ENCODE assay signal across 24 cellular contexts in the genomic region with DNA sequence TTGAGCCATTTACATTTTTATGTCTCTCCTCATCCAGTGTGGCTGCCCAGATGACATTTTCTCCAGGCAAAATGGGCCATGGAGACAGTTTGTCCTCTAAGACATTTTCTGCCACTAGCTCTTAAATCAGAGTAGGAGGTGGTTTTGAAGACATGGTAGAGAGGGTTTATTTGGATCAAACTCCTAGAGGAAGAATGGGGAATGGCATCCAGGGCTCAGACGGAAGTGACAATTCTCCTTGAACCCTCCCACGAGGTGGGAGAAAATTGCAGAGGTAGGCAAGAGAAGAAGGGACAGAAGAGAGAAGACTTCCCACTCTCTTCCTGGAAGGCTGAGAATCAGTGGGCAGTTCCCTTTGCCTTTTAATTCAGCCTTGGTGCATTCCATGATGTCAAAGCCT.
"Had no signal": no experiment of that assay in that cellular context is flagged by ENCODE, and none has a peak within 500 bp of the region (broad histone marks: within the 10 kb centered on the region; RNA-seq: fewer than 3 reads in every experiment).

No MANE protein-coding gene starts in this region.

- H3K27ac ChIP-seq: body of pancreas, cardiac muscle cell, foreskin keratinocyte, left lung, upper lobe of right lung had no signal

- H3K4me1 Mint-ChIP-seq: immature natural killer cell, natural killer cell had no signal

- H3K4me1 ChIP-seq: body of pancreas, foreskin keratinocyte, left lung had no signal

- H3K27me3 ChIP-seq: body of pancreas, cardiac muscle cell, foreskin keratinocyte, left lung, upper lobe of right lung had no signal

- H3K27ac Mint-ChIP-seq: activated CD4-positive, alpha-beta T cell treated with anti-CD3 and anti-CD28 coated beads, Interleukin-2, amount 10 ng/mL, durations not matched to agents 7 days and 5 days; activated CD8-positive, alpha-beta memory T cell treated with anti-CD3 and anti-CD28 coated beads, Interleukin-2, amount 10 ng/mL, durations not matched to agents 7 days and 5 days; activated CD8-positive, alpha-beta T cell treated with anti-CD3 and anti-CD28 coated beads for 36 hours; activated naive CD4-positive, alpha-beta T cell treated with anti-CD3 and anti-CD28 coated beads, Interleukin-2, amount 10 ng/mL, durations not matched to agents 7 days and 5 days; immature natural killer cell; natural killer cell; progenitor cell of endocrine pancreas had no signal

- H3K36me3 ChIP-seq: cardiac muscle cell, left lung, upper lobe of right lung had no signal

- H3K27me3 Mint-ChIP-seq: progenitor cell of endocrine pancreas had no signal

- ATAC-seq: activated CD8-positive, alpha-beta memory T cell treated with anti-CD3 and anti-CD28 coated beads, Interleukin-2, amount 10 ng/mL, durations not matched to agents 7 days and 5 days; activated CD8-positive, alpha-beta T cell treated with anti-CD3 and anti-CD28 coated beads for 36 hours; body of pancreas; foreskin keratinocyte; left lung; natural killer cell; stimulated activated naive CD8-positive, alpha-beta T cell treated with anti-CD3 and anti-CD28 coated beads, Interleukin-15, Interleukin-2, amounts not matched to agents 100 U/mL and 50 U/mL, for 24 hours; upper lobe of right lung had no signal

- H3K4me3 ChIP-seq: body of pancreas, cardiac muscle cell, left lung, lung, upper lobe of right lung had no signal

- H3K9me3 ChIP-seq: body of pancreas, upper lobe of right lung had no signal

- H3K4me3 Mint-ChIP-seq: activated CD4-positive, alpha-beta T cell treated with anti-CD3 and anti-CD28 coated beads, Interleukin-2, amount 10 ng/mL, durations not matched to agents 7 days and 5 days; activated CD8-positive, alpha-beta memory T cell treated with anti-CD3 and anti-CD28 coated beads, Interleukin-2, amount 10 ng/mL, durations not matched to agents 7 days and 5 days; activated CD8-positive, alpha-beta T cell treated with anti-CD3 and anti-CD28 coated beads for 36 hours; activated naive CD4-positive, alpha-beta T cell treated with anti-CD3 and anti-CD28 coated beads, Interleukin-2, amount 10 ng/mL, durations not matched to agents 7 days and 5 days; immature natural killer cell; natural killer cell had no signal

- DNase-seq: activated CD4-positive, alpha-beta T cell treated with anti-CD3 and anti-CD28 coated beads, Interleukin-2, amount 10 ng/mL, durations not matched to agents 7 days and 5 days; activated CD4-positive, CD25-positive, alpha-beta regulatory T cell; activated CD8-positive, alpha-beta memory T cell treated with anti-CD3 and anti-CD28 coated beads, Interleukin-2, amount 10 ng/mL, durations not matched to agents 7 days and 5 days; activated CD8-positive, alpha-beta T cell treated with anti-CD3 and anti-CD28 coated beads for 36 hours; activated effector memory CD4-positive, alpha-beta T cell treated with anti-CD3 and anti-CD28 coated beads, Interleukin-2, amount 50 U/mL, for 16 hours; activated naive CD4-positive, alpha-beta T cell treated with anti-CD3 and anti-CD28 coated beads, Interleukin-2, amount 10 ng/mL, durations not matched to agents 7 days and 5 days; activated T-cell treated with anti-CD3 and anti-CD28 coated beads for 4 hours; anterior cingulate cortex; body of pancreas; effector CD4-positive, alpha-beta T cell; erythroblast; foreskin keratinocyte; immature natural killer cell; kidney glomerular epithelial cell; left lung; natural killer cell; retina; stimulated activated CD4-positive, alpha-beta T cell treated with anti-CD3 and anti-CD28 coated beads, Interleukin-4, amount 100 ng/mL, for 24 hours; stimulated activated naive CD8-positive, alpha-beta T cell treated with anti-CD3 and anti-CD28 coated beads, Interleukin-15, Interleukin-2, amounts not matched to agents 100 U/mL and 50 U/mL, for 24 hours; T-helper 9 cell; upper lobe of right lung had no signal

- H3K9me3 Mint-ChIP-seq: natural killer cell had no signal
